8 cellular contexts compared by ENCODE assay signal in genomic region chr11:128290106-128290840, GRCh38.
A peak's percentile ranks its signal among the peaks of the same experiment; 100 is the strongest.
DNase-seq lines count a peak whose midpoint lies in the region; ATAC-seq and TF ChIP-seq lines count a peak whose summit lies in the region.

No MANE protein-coding gene starts in this region.

- intact Hi-C loops in dorsolateral prefrontal cortex (cut with DNase I): loop anchor here (2.0 to 10.0 kb wide), 6 partner anchors 165 to 545 kb away; no protein-coding TSS in a partner anchor

- peak overlapping the region in 7 of 10 experiments; percentile 2 to 23 (median 5); a peak in 6 of 20 replicates for H3K4me3 ChIP-seq in BLaER1 treated with 17β-estradiol and CSF1 and Interleukin-3, amounts not matched to agents 10 nM and 100 nM
- H3K4me3 ChIP-seq in dorsolateral prefrontal cortex: peak overlapping the region in 12 of 59 donors; percentile 5 to 37 (median 28)

- no peaks in the 10 kb centered on the region for H4K20me1 ChIP-seq in BLaER1 treated with 17β-estradiol and CSF1 and Interleukin-3, amounts not matched to agents 10 nM and 100 nM

- no peaks in the 10 kb centered on the region for H3K36me3 ChIP-seq in BLaER1 treated with 17β-estradiol and CSF1 and Interleukin-3, amounts not matched to agents 10 nM and 100 nM

- peak overlapping the region; percentile 94 for H3K27ac Mint-ChIP-seq in activated CD4-positive, alpha-beta T cell treated with anti-CD3 and anti-CD28 coated beads, Interleukin-2, amount 10 ng/mL, durations not matched to agents 7 days and 5 days
- H3K27ac Mint-ChIP-seq in memory B cell: peak overlapping the region; percentile 98

- no peaks in the 10 kb centered on the region for H3K27me3 ChIP-seq in BLaER1 treated with 17β-estradiol and CSF1 and Interleukin-3, amounts not matched to agents 10 nM and 100 nM
- H3K27me3 ChIP-seq in dorsolateral prefrontal cortex: peaks cover 0 to 32% (median 0%) of the 10 kb centered on the region in 45 donors

- peak; percentile 71 to 95 (median 88) for TF ChIP-seq CTCF in dorsolateral prefrontal cortex (IDR thresholded peaks at IDR 0.05 in 54 of 56, conservative IDR thresholded peaks at IDR 0.05 in 2 of 56; ENCODE audit: low read depth in 1 of 56, partially characterized antibody in 56 of 56)

- POLR2A ChIA-PET in activated CD4-positive, alpha-beta T cell treated with anti-CD3 and anti-CD28 coated beads, Interleukin-2, amount 10 ng/mL, durations not matched to agents 7 days and 5 days (lab: Charles Lee): interaction anchor here (0.6 to 1.3 kb wide), 8 partner anchors 12 to 442 kb away, joined by 3 to 10 read pairs (median 3); no protein-coding TSS in a partner anchor

- peaks cover 24 to 45% (median 30%) of the 10 kb centered on the region in 10 experiments for H3K4me1 ChIP-seq in BLaER1 treated with 17β-estradiol and CSF1 and Interleukin-3, amounts not matched to agents 10 nM and 100 nM

- peak; percentile 85 for ATAC-seq in HG03135 (IDR thresholded peaks at IDR 0.05; ENCODE audit: unreplicated experiment)
- ATAC-seq in memory B cell (ENCODE audit: low read depth): peak; percentile 76

- H3K36me3 Mint-ChIP-seq in activated CD4-positive, alpha-beta T cell treated with anti-CD3 and anti-CD28 coated beads, Interleukin-2, amount 10 ng/mL, durations not matched to agents 7 days and 5 days (ENCODE audit: low read depth): peaks cover 36% of the 10 kb centered on the region
- H3K36me3 Mint-ChIP-seq in memory B cell: peaks cover 1% of the 10 kb centered on the region

- peak overlapping the region; percentile 83 for H3K4me3 Mint-ChIP-seq in activated CD4-positive, alpha-beta T cell treated with anti-CD3 and anti-CD28 coated beads, Interleukin-2, amount 10 ng/mL, durations not matched to agents 7 days and 5 days
- peak overlapping the region; percentile 87 for H3K4me3 Mint-ChIP-seq in memory B cell

- peak overlapping the region; percentile 63 to 88 (median 77) for H3K4me2 ChIP-seq in BLaER1 treated with 17β-estradiol and CSF1 and Interleukin-3, amounts not matched to agents 10 nM and 100 nM

- CTCF ChIA-PET in activated CD4-positive, alpha-beta T cell treated with anti-CD3 and anti-CD28 coated beads, Interleukin-2, amount 10 ng/mL, durations not matched to agents 7 days and 5 days (lab: Charles Lee): interaction anchor here (0.6 to 5.5 kb wide), 47 partner anchors 8 to 462 kb away, joined by 3 to 44 read pairs (median 4); no protein-coding TSS in a partner anchor

- peak; percentile 45 for TF ChIP-seq POLR2A in GM18951 (IDR thresholded peaks at IDR 0.05; ENCODE audit: extremely low read depth, insufficient read depth, insufficient read length)

- H3K27ac ChIP-seq in BLaER1 treated with 17β-estradiol and CSF1 and Interleukin-3, amounts not matched to agents 10 nM and 100 nM: peak overlapping the region in 10 of 11 experiments; percentile 38 to 67 (median 55); a peak in 19 of 22 replicates
- H3K27ac ChIP-seq in dorsolateral prefrontal cortex: no peak overlapping the region

- peaks cover 7% of the 10 kb centered on the region for H3K9me3 Mint-ChIP-seq in activated CD4-positive, alpha-beta T cell treated with anti-CD3 and anti-CD28 coated beads, Interleukin-2, amount 10 ng/mL, durations not matched to agents 7 days and 5 days
- H3K9me3 Mint-ChIP-seq in memory B cell: peaks cover 2% of the 10 kb centered on the region

- DNase-seq in NCI-H510A treated with DMSO at 0.1 percent for 48 hours (lab: John Stamatoyannopoulos, UW): peak; percentile 96
- peak; percentile 86 for DNase-seq in activated CD4-positive, alpha-beta T cell treated with anti-CD3 and anti-CD28 coated beads, Interleukin-2, amount 10 ng/mL, durations not matched to agents 7 days and 5 days
- DNase-seq in dorsolateral prefrontal cortex: peak in 3 of 10 donors; percentile 36 to 52 (median 45)
- DNase-seq in memory B cell (ENCODE audit: low spot score in 2 of 2): peak; percentile 69 to 90
- peak; percentile 48 to 54 for DNase-seq in stimulated activated CD8-positive, alpha-beta memory T cell treated with anti-CD3 and anti-CD28 coated beads, Interleukin-15, amount 100 ng/mL, for 4 hours (ENCODE audit: low read depth in 2 of 2)

- H3K9me3 ChIP-seq in BLaER1 treated with 17β-estradiol and CSF1 and Interleukin-3, amounts not matched to agents 10 nM and 100 nM (replicated peaks in 1 of 11): peaks cover 0 to 13% (median 0%) of the 10 kb centered on the region in 11 experiments; a peak in 2 of 22 replicates

- in situ Hi-C loops in GM18951 (cut with MboI; ENCODE audit: low sequenced_read_pairs, unreplicated experiment): loop anchor here (10.0 to 25.0 kb wide), 2 partner anchors 345 to 547 kb away; no protein-coding TSS in a partner anchor

- peak overlapping the region in 10 of 11 experiments; percentile 19 to 58 (median 45); a peak in 14 of 22 replicates for H3K9ac ChIP-seq in BLaER1 treated with 17β-estradiol and CSF1 and Interleukin-3, amounts not matched to agents 10 nM and 100 nM

- H3K4me1 Mint-ChIP-seq in activated CD4-positive, alpha-beta T cell treated with anti-CD3 and anti-CD28 coated beads, Interleukin-2, amount 10 ng/mL, durations not matched to agents 7 days and 5 days: peaks cover 90% of the 10 kb centered on the region
- peaks cover 69% of the 10 kb centered on the region for H3K4me1 Mint-ChIP-seq in memory B cell

- peaks cover 2% of the 10 kb centered on the region for H3K27me3 Mint-ChIP-seq in activated CD4-positive, alpha-beta T cell treated with anti-CD3 and anti-CD28 coated beads, Interleukin-2, amount 10 ng/mL, durations not matched to agents 7 days and 5 days
- no peaks in the 10 kb centered on the region for H3K27me3 Mint-ChIP-seq in memory B cell

Comparison
In these comparisons a context has a peak if more than half of its experiments do, and no peak if none do; other contexts are left out.
1. H3K27ac ChIP-seq: peak in BLaER1 treated with 17β-estradiol and CSF1 and Interleukin-3, amounts not matched to agents 10 nM and 100 nM (10 of 11); none in dorsolateral prefrontal cortex (0 of 59).